In the genomic region with DNA sequence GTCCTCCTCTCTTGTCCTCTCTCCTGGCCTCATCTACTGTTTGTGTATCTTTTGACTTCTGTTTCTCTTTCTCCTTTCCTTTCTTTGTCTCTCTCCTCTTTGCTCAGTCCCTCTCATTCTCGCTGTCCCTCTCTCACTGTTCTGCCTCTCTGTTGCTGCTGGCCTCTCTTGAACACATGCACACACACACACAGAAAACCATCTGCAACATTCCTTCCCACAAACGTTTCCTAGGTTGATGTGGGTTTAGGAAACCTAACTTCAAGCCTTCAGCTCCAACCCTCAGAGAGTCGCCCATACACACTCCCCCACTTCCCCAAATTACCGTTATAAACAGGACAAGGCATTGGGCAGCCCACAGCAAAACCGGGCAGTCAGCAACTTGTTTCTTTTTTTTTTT, we compare ENCODE assay signal across 1 cellular context.
TF ChIP-seq lines count a peak whose summit lies in the region.

No MANE protein-coding gene starts in this region.

TF ChIP-seq in HepG2, 621 proteins besides CTCF, POLR2A, EP300 and RAD21 (continued from another document):
- TF ChIP-seq TBX2 (CRISPR knock-in tag; IDR thresholded peaks at IDR 0.05; ENCODE audit: borderline replicate concordance) = no peak
- no peak for TF ChIP-seq MTA3 (CRISPR knock-in tag; IDR thresholded peaks at IDR 0.05)
- no peak for TF ChIP-seq ZNF264 (CRISPR knock-in tag; IDR thresholded peaks at IDR 0.05)
